ENCODE assay signal across 10 cellular contexts in the genomic region with DNA sequence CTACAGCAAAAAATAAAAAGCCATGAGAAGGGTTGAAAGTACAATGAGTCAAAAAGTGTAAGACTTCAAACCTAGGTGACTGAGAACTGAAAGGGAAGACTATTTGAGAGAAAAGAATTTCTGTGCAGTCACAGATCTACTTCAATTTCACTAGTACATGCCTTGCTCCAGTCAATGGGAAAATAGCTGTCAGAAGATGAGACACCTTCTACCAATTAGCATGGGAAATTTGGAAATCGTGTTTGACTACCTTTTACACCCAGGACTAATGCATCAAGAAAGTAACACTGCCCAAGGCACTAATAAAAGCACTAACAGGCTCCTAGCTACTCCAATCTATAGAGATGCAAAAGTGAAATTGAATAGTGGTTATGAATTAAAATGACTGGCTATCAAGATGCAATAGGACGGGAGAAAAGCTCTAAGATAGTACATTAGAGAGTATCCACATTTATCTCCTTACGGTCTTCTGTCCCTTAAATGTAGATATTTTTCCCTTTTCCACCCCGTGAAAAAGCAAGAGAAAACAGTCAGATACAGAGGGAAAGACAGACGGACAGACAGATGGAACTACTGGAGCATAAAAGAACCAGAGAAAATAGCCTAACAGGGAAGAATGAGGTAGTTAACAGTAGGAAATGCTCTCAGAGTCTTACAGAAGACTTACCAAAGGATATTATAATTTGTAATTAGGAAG.
DNase-seq lines count a peak whose midpoint lies in the region; ATAC-seq lines count a peak whose summit lies in the region.
"Had no signal": no experiment of that assay in that cellular context is flagged by ENCODE, and none has a peak within 500 bp of the region (broad histone marks: within the 10 kb centered on the region; RNA-seq: fewer than 3 reads in every experiment).

No MANE protein-coding gene starts in this region.

- H3K4me3 Mint-ChIP-seq in memory B cell, result peak overlapping the region; percentile 86

- ATAC-seq in GM18873 (IDR thresholded peaks at IDR 0.05; ENCODE audit: low FRiP score, unreplicated experiment) (peak; percentile 43), GM21825 (IDR thresholded peaks at IDR 0.05; ENCODE audit: unreplicated experiment) (peak; percentile 39), HG03521 (IDR thresholded peaks at IDR 0.05; ENCODE audit: unreplicated experiment) (peak; percentile 33), memory B cell (ENCODE audit: low read depth) (peak; percentile 15)
- ATAC-seq: left cardiac atrium had no signal

- H3K27me3 ChIP-seq in effector memory CD4-positive, alpha-beta T cell (replicated peaks; ENCODE audit: control insufficient read depth, insufficient read depth, low read length, poor library complexity, severe bottlenecking), result no peaks in the 10 kb centered on the region

- H3K27ac ChIP-seq in effector memory CD4-positive, alpha-beta T cell (ENCODE audit: insufficient read depth, low read length, poor library complexity, severe bottlenecking), result no peak overlapping the region
- H3K27ac ChIP-seq: HL-60 had no signal

- no peak overlapping the region for H3K4me3 ChIP-seq in effector memory CD4-positive, alpha-beta T cell (ENCODE audit: insufficient read depth, low read depth, low read length, poor library complexity, severe bottlenecking)

- no peaks in the 10 kb centered on the region for H3K27me3 Mint-ChIP-seq in memory B cell

- H3K4me1 ChIP-seq in effector memory CD4-positive, alpha-beta T cell (ENCODE audit: control insufficient read depth, insufficient read depth, low read length, poor library complexity, severe bottlenecking), result peaks cover 31% of the 10 kb centered on the region

- H3K36me3 ChIP-seq in effector memory CD4-positive, alpha-beta T cell (ENCODE audit: control insufficient read depth, insufficient read depth, low read length), result no peaks in the 10 kb centered on the region

- H3K27ac Mint-ChIP-seq in memory B cell, result peak overlapping the region; percentile 95

- no peaks in the 10 kb centered on the region for H3K9me3 Mint-ChIP-seq in memory B cell

- DNase-seq in memory B cell (ENCODE audit: low spot score in 2 of 2) (no peak), midbrain (lab: John Stamatoyannopoulos, UW) (no peak), 8988T (no peak)
- no peak for DNase-seq in effector memory CD4-positive, alpha-beta T cell
- DNase-seq: left cardiac atrium, T-helper 1 cell had no signal

- H3K36me3 Mint-ChIP-seq in memory B cell, result no peaks in the 10 kb centered on the region

- no peaks in the 10 kb centered on the region for H3K9me3 ChIP-seq in effector memory CD4-positive, alpha-beta T cell (ENCODE audit: control insufficient read depth, low read length)

- peaks cover 54% of the 10 kb centered on the region for H3K4me1 Mint-ChIP-seq in memory B cell
